ENCODE assay signal across 20 cellular contexts in genomic region chr10:81872206-81872605, GRCh38. TPM values are rescaled to one million over a fixed set of nuclear protein-coding genes. Genes with fewer than 3 reads are reported as not detected.
DNase-seq lines count a peak whose midpoint lies in the region; ATAC-seq and TF ChIP-seq lines count a peak whose summit lies in the region.
"Had no signal": no experiment of that assay in that cellular context is flagged by ENCODE, and none has a peak within 500 bp of the region (broad histone marks: within the 10 kb centered on the region; RNA-seq: fewer than 3 reads in every experiment).

No MANE protein-coding gene starts in this region.

- TF ChIP-seq CTCF in BE2C (IDR thresholded peaks at IDR 0.05; ENCODE audit: low read depth, low read length), result no peak

- H3K4me3 ChIP-seq in BE2C (ENCODE audit: low read depth, low read length), result no peak overlapping the region
- H3K4me3 ChIP-seq: cardiac muscle cell, gastrocnemius medialis, ovary, sigmoid colon, SK-N-MC had no signal

- H3K4me3 Mint-ChIP-seq in stimulated activated memory B cell treated with anti-CD40 and anti-IgM and Interleukin-4, amounts not matched to agents 10 μg/mL and 1 μg/mL and 100 μg/mL, for 72 hours, result no peak overlapping the region

- no peaks in the 10 kb centered on the region for H3K36me3 ChIP-seq in BE2C
- H3K36me3 ChIP-seq: cardiac muscle cell, gastrocnemius medialis, ovary, sigmoid colon had no signal

- H3K4me1 Mint-ChIP-seq in stimulated activated memory B cell treated with anti-CD40 and anti-IgM and Interleukin-4, amounts not matched to agents 10 μg/mL and 1 μg/mL and 100 μg/mL, for 72 hours, result peaks cover 11% of the 10 kb centered on the region

- H3K36me3 Mint-ChIP-seq in stimulated activated memory B cell treated with anti-CD40 and anti-IgM and Interleukin-4, amounts not matched to agents 10 μg/mL and 1 μg/mL and 100 μg/mL, for 72 hours, result no peaks in the 10 kb centered on the region

- peaks cover 36% of the 10 kb centered on the region for H3K27me3 Mint-ChIP-seq in stimulated activated memory B cell treated with anti-CD40 and anti-IgM and Interleukin-4, amounts not matched to agents 10 μg/mL and 1 μg/mL and 100 μg/mL, for 72 hours

- peaks cover 6% of the 10 kb centered on the region for H3K9me3 Mint-ChIP-seq in stimulated activated memory B cell treated with anti-CD40 and anti-IgM and Interleukin-4, amounts not matched to agents 10 μg/mL and 1 μg/mL and 100 μg/mL, for 72 hours

- no peak overlapping the region for H3K27ac Mint-ChIP-seq in stimulated activated memory B cell treated with anti-CD40 and anti-IgM and Interleukin-4, amounts not matched to agents 10 μg/mL and 1 μg/mL and 100 μg/mL, for 72 hours

- peaks cover 56% of the 10 kb centered on the region for H3K27me3 ChIP-seq in BE2C
- H3K27me3 ChIP-seq: ovary had no signal

- no peaks in the 10 kb centered on the region for H3K4me1 ChIP-seq in BE2C
- H3K4me1 ChIP-seq: gastrocnemius medialis had no signal

- ATAC-seq in GM21786 (IDR thresholded peaks at IDR 0.05; ENCODE audit: unreplicated experiment), result peak; percentile 41
- no peak for ATAC-seq in HG03139 (IDR thresholded peaks at IDR 0.05; ENCODE audit: unreplicated experiment)
- ATAC-seq in stimulated activated memory B cell treated with anti-CD40 and anti-IgM and Interleukin-4, amounts not matched to agents 10 μg/mL and 1 μg/mL and 100 μg/mL, for 72 hours, result no peak
- ATAC-seq: gastrocnemius medialis had no signal

- H3K9me3 ChIP-seq in BE2C, result no peaks in the 10 kb centered on the region
- H3K9me3 ChIP-seq: gastrocnemius medialis, ovary, sigmoid colon had no signal

- peak; percentile 57 for DNase-seq in A172 (ENCODE audit: low spot score)
- peak; percentile 31 for DNase-seq in astrocyte of the hippocampus (ENCODE audit: low read depth, low spot score)
- peak; percentile 71 for DNase-seq in kidney glomerular epithelial cell (lab: John Stamatoyannopoulos, UW)
- DNase-seq in NCI-H2081 treated with DMSO at 0.1 percent for 48 hours (lab: John Stamatoyannopoulos, UW), result no peak
- no peak for DNase-seq in BE2C
- DNase-seq: activated CD4-positive, alpha-beta T cell treated with anti-CD3 and anti-CD28 coated beads, Interleukin-2, amount 50 U/mL, for 4 hours; activated gamma-delta T cell; DMS79; gastrocnemius medialis; kidney; ovary; sigmoid colon had no signal

RNA-seq across cellular contexts. Expression of gene NRG3, which starts 2.8 kb away (rescaled TPM):
- total RNA-seq in A172 (2014; rRNA removed; shearing (Covaris generic)), result 0.16 TPM in 1 of 2 replicates, not detected in the other
- polyA plus RNA-seq in BE2C (2012; ENCODE audit: insufficient read depth, insufficient read length, low read depth), result 7.7 TPM
- total RNA-seq: A673; gastrocnemius medialis; myocyte; T-helper 2 cell treated with Interferon-gamma antibody and Interleukin-4, amounts not matched to agents 100 ng/mL and 5 ng/mL, for 36 hours had no signal

Comparison
In these comparisons a context has a peak if more than half of its experiments do, and no peak if none do; other contexts are left out.
1. DNase-seq: peak in A172 (single experiment), astrocyte of the hippocampus (single experiment) and kidney glomerular epithelial cell (single experiment); none in NCI-H2081 treated with DMSO at 0.1 percent for 48 hours (single experiment) and BE2C (single experiment).